1 cellular context compared by ENCODE assay signal in genomic region chr20:19806276-19806675, GRCh38. TPM values are rescaled to one million over a fixed set of nuclear protein-coding genes. Genes with fewer than 3 reads are reported as not detected.
"Had no signal": no experiment of that assay in that cellular context is flagged by ENCODE, and none has a peak within 500 bp of the region (broad histone marks: within the 10 kb centered on the region; RNA-seq: fewer than 3 reads in every experiment).

No MANE protein-coding gene starts in this region.

RNA-seq across cellular contexts. Expression of gene RIN2, which starts 48.2 kb away (rescaled TPM):
- total RNA-seq: natural killer cell treated with Interleukin-12 subunit alpha and Interleukin-12 subunit beta and Interleukin-15 and Interleukin-18, amount 100 ng/mL, for 72 hours had no signal
